Comparison of ENCODE assay signal across 1 cellular context in genomic region chr14:24147761-24148428, GRCh38.
TF ChIP-seq lines count a peak whose summit lies in the region.

No MANE protein-coding gene starts in this region.

TF ChIP-seq in HepG2, 621 proteins besides CTCF, POLR2A, EP300 and RAD21 (continued from another document and continues in another):
- TF ChIP-seq MATR3 (CRISPR knock-in tag; IDR thresholded peaks at IDR 0.05): 0 out of 2 replicates have a peak, but pooled peaks have one; percentile 37
- TF ChIP-seq, protein P1, sequence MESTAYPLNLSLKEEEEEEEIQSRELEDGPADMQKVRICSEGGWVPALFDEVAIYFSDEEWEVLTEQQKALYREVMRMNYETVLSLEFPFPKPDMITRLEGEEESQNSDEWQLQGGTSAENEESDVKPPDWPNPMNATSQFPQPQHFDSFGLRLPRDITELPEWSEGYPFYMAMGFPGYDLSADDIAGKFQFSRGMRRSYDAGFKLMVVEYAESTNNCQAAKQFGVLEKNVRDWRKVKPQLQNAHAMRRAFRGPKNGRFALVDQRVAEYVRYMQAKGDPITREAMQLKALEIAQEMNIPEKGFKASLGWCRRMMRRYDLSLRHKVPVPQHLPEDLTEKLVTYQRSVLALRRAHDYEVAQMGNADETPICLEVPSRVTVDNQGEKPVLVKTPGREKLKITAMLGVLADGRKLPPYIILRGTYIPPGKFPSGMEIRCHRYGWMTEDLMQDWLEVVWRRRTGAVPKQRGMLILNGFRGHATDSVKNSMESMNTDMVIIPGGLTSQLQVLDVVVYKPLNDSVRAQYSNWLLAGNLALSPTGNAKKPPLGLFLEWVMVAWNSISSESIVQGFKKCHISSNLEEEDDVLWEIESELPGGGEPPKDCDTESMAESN (CRISPR knock-in tag; conservative IDR thresholded peaks at IDR 0.05): no peak
- TF ChIP-seq, protein P2, sequence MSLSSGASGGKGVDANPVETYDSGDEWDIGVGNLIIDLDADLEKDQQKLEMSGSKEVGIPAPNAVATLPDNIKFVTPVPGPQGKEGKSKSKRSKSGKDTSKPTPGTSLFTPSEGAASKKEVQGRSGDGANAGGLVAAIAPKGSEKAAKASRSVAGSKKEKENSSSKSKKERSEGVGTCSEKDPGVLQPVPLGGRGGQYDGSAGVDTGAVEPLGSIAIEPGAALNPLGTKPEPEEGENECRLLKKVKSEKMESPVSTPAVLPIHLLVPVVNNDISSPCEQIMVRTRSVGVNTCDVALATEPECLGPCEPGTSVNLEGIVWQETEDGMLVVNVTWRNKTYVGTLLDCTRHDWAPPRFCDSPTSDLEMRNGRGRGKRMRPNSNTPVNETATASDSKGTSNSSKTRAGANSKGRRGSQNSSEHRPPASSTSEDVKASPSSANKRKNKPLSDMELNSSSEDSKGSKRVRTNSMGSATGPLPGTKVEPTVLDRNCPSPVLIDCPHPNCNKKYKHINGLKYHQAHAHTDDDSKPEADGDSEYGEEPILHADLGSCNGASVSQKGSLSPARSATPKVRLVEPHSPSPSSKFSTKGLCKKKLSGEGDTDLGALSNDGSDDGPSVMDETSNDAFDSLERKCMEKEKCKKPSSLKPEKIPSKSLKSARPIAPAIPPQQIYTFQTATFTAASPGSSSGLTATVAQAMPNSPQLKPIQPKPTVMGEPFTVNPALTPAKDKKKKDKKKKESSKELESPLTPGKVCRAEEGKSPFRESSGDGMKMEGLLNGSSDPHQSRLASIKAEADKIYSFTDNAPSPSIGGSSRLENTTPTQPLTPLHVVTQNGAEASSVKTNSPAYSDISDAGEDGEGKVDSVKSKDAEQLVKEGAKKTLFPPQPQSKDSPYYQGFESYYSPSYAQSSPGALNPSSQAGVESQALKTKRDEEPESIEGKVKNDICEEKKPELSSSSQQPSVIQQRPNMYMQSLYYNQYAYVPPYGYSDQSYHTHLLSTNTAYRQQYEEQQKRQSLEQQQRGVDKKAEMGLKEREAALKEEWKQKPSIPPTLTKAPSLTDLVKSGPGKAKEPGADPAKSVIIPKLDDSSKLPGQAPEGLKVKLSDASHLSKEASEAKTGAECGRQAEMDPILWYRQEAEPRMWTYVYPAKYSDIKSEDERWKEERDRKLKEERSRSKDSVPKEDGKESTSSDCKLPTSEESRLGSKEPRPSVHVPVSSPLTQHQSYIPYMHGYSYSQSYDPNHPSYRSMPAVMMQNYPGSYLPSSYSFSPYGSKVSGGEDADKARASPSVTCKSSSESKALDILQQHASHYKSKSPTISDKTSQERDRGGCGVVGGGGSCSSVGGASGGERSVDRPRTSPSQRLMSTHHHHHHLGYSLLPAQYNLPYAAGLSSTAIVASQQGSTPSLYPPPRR (CRISPR knock-in tag; IDR thresholded peaks at IDR 0.05; ENCODE audit: borderline replicate concordance): peak; percentile 61
- TF ChIP-seq MEF2D (CRISPR knock-in tag; IDR thresholded peaks at IDR 0.05): peak; percentile 79
- no peak for TF ChIP-seq ZNF264 (CRISPR knock-in tag; IDR thresholded peaks at IDR 0.05)
- TF ChIP-seq PAWR (CRISPR knock-in tag; IDR thresholded peaks at IDR 0.05; ENCODE audit: borderline replicate concordance): no peak
- TF ChIP-seq CEBPG (CRISPR knock-in tag; IDR thresholded peaks at IDR 0.05): no peak
- TF ChIP-seq ZMAT5 (CRISPR knock-in tag; IDR thresholded peaks at IDR 0.05; ENCODE audit: borderline replicate concordance, low read depth): no peak
- no peak for TF ChIP-seq NCOA1 (CRISPR knock-in tag; IDR thresholded peaks at IDR 0.05)
- TF ChIP-seq KDM5B (CRISPR knock-in tag; IDR thresholded peaks at IDR 0.05; ENCODE audit: borderline replicate concordance): peak; percentile 82; the same call in 1 of the 2 replicates
- TF ChIP-seq ZNF329 (CRISPR knock-in tag; IDR thresholded peaks at IDR 0.05; ENCODE audit: low read depth): no peak
- TF ChIP-seq E2F5 (CRISPR knock-in tag; conservative IDR thresholded peaks at IDR 0.05): no peak
- TF ChIP-seq, protein P3, sequence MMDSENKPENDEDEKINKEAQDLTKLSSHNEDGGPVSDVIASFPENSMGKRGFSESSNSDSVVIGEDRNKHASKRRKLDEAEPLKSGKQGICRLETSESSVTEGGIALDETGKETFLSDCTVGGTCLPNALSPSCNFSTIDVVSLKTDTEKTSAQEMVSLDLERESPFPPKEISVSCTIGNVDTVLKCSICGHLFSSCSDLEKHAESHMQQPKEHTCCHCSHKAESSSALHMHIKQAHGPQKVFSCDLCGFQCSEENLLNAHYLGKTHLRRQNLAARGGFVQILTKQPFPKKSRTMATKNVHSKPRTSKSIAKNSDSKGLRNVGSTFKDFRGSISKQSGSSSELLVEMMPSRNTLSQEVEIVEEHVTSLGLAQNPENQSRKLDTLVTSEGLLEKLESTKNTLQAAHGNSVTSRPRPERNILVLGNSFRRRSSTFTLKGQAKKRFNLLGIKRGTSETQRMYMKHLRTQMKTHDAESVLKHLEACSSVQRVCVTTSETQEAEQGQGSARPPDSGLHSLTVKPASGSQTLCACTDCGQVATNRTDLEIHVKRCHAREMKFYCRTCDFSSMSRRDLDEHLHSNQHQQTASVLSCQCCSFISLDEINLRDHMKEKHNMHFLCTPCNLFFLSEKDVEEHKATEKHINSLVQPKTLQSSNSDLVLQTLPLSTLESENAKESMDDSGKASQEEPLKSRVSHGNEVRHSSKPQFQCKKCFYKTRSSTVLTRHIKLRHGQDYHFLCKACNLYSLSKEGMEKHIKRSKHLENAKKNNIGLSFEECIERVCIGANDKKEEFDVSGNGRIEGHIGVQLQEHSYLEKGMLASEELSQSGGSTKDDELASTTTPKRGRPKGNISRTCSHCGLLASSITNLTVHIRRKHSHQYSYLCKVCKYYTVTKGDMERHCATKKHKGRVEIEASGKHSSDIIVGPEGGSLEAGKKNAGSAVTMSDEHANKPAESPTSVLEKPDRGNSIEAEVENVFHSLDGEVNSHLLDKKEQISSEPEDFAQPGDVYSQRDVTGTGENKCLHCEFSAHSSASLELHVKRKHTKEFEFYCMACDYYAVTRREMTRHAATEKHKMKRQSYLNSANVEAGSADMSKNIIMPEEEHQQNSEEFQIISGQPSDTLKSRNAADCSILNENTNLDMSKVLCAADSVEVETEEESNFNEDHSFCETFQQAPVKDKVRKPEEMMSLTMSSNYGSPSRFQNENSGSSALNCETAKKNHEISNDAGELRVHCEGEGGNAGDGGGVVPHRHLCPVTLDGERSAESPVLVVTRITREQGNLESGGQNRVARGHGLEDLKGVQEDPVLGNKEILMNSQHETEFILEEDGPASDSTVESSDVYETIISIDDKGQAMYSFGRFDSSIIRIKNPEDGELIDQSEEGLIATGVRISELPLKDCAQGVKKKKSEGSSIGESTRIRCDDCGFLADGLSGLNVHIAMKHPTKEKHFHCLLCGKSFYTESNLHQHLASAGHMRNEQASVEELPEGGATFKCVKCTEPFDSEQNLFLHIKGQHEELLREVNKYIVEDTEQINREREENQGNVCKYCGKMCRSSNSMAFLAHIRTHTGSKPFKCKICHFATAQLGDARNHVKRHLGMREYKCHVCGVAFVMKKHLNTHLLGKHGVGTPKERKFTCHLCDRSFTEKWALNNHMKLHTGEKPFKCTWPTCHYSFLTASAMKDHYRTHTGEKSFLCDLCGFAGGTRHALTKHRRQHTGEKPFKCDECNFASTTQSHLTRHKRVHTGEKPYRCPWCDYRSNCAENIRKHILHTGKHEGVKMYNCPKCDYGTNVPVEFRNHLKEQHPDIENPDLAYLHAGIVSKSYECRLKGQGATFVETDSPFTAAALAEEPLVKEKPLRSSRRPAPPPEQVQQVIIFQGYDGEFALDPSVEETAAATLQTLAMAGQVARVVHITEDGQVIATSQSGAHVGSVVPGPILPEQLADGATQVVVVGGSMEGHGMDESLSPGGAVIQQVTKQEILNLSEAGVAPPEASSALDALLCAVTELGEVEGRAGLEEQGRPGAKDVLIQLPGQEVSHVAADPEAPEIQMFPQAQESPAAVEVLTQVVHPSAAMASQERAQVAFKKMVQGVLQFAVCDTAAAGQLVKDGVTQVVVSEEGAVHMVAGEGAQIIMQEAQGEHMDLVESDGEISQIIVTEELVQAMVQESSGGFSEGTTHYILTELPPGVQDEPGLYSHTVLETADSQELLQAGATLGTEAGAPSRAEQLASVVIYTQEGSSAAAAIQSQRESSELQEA (CRISPR knock-in tag; IDR thresholded peaks at IDR 0.05; ENCODE audit: not compliant biosample characterization): peak; percentile 93
- no peak for TF ChIP-seq TP53 (CRISPR knock-in tag; conservative IDR thresholded peaks at IDR 0.05)
- TF ChIP-seq ZNF24 (IDR thresholded peaks at IDR 0.05): no peak
- TF ChIP-seq ELF3 (CRISPR knock-in tag; IDR thresholded peaks at IDR 0.05): no peak
- peak; percentile 18; the same call in 1 of the 2 replicates for TF ChIP-seq ATF7-NPFF (CRISPR knock-in tag; IDR thresholded peaks at IDR 0.05; ENCODE audit: low read depth)
- TF ChIP-seq ELK4 (CRISPR knock-in tag; IDR thresholded peaks at IDR 0.05; ENCODE audit: borderline replicate concordance): no peak
- TF ChIP-seq, protein P4, sequence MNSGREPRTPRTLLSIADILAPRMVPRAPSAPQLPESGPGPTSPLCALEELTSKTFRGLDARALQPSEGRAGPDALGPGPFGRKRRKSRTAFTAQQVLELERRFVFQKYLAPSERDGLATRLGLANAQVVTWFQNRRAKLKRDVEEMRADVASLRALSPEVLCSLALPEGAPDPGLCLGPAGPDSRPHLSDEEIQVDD (CRISPR knock-in tag; IDR thresholded peaks at IDR 0.05; ENCODE audit: borderline replicate concordance): peak; percentile 75; the same call in 1 of the 2 replicates
- TF ChIP-seq FOXC1 (CRISPR knock-in tag; IDR thresholded peaks at IDR 0.05; ENCODE audit: borderline replicate concordance): no peak
- TF ChIP-seq BCL6 (CRISPR knock-in tag; IDR thresholded peaks at IDR 0.05): no peak
- TF ChIP-seq, protein P5, sequence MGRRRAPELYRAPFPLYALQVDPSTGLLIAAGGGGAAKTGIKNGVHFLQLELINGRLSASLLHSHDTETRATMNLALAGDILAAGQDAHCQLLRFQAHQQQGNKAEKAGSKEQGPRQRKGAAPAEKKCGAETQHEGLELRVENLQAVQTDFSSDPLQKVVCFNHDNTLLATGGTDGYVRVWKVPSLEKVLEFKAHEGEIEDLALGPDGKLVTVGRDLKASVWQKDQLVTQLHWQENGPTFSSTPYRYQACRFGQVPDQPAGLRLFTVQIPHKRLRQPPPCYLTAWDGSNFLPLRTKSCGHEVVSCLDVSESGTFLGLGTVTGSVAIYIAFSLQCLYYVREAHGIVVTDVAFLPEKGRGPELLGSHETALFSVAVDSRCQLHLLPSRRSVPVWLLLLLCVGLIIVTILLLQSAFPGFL (CRISPR knock-in tag; IDR thresholded peaks at IDR 0.05): no peak
- TF ChIP-seq PLRG1 (conservative IDR thresholded peaks at IDR 0.05): no peak
- TF ChIP-seq BATF2 (CRISPR knock-in tag; IDR thresholded peaks at IDR 0.05): no peak
- TF ChIP-seq KDM2A (CRISPR knock-in tag; IDR thresholded peaks at IDR 0.05; ENCODE audit: borderline replicate concordance, low read depth): no peak; the same call in 1 of the 2 replicates
- TF ChIP-seq ZNF326 (CRISPR knock-in tag; IDR thresholded peaks at IDR 0.05; ENCODE audit: borderline replicate concordance): no peak
- TF ChIP-seq SMAD1 (CRISPR knock-in tag; IDR thresholded peaks at IDR 0.05; ENCODE audit: borderline replicate concordance, low read depth): 0 out of 2 replicates have a peak, but pooled peaks have one; percentile 29
- no peak for TF ChIP-seq EZH2 (conservative IDR thresholded peaks at IDR 0.05; ENCODE audit: low read depth, low read length)
- no peak for TF ChIP-seq PRPF4 (IDR thresholded peaks at IDR 0.05; ENCODE audit: low read depth, low read length, poor library complexity, severe bottlenecking)
- TF ChIP-seq ZNF747 (CRISPR knock-in tag; IDR thresholded peaks at IDR 0.05; ENCODE audit: borderline replicate concordance): 0 out of 2 replicates have a peak, but pooled peaks have one; percentile 21
- TF ChIP-seq, protein P6, sequence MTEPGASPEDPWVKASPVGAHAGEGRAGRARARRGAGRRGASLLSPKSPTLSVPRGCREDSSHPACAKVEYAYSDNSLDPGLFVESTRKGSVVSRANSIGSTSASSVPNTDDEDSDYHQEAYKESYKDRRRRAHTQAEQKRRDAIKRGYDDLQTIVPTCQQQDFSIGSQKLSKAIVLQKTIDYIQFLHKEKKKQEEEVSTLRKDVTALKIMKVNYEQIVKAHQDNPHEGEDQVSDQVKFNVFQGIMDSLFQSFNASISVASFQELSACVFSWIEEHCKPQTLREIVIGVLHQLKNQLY (CRISPR knock-in tag; IDR thresholded peaks at IDR 0.05): no peak
